8 cellular contexts compared by ENCODE assay signal in genomic region chr11:63814383-63814736, GRCh38. TPM values are rescaled to one million over a fixed set of nuclear protein-coding genes. Genes with fewer than 3 reads are reported as not detected.
DNase-seq lines count a peak whose midpoint lies in the region; ATAC-seq, FAIRE-seq and TF ChIP-seq lines count a peak whose summit lies in the region.

No MANE protein-coding gene starts in this region.

- peaks cover 50% of the 10 kb centered on the region for H3K36me3 Mint-ChIP-seq in GM23338 (ENCODE audit: low read depth)

- H3K4me1 Mint-ChIP-seq in GM23338 = peaks cover 36% of the 10 kb centered on the region

- H3K27me3 ChIP-seq in GM23338 (ENCODE audit: insufficient read depth) (peaks cover 7% of the 10 kb centered on the region), left ventricle myocardium inferior (ENCODE audit: low read depth) (no peaks in the 10 kb centered on the region), small intestine (ENCODE audit: control insufficient read depth in 2 of 2, insufficient read depth in 2 of 2, low read length in 2 of 2) (no peaks in the 10 kb centered on the region)

- H3K27ac ChIP-seq in GM23338 (ENCODE audit: low read depth) (peak overlapping the region; percentile 86), left ventricle myocardium inferior (replicated peaks) (peak overlapping the region; percentile 77), small intestine (ENCODE audit: low read depth in 1 of 2, low read length in 1 of 2) (no peak overlapping the region)

- H3K27ac Mint-ChIP-seq in GM23338 = no peak overlapping the region

- H2AFZ ChIP-seq in GM23338 = no peak overlapping the region

- H3K9me3 Mint-ChIP-seq in GM23338 = no peaks in the 10 kb centered on the region

- H3K4me3 ChIP-seq in GM23338 = peak overlapping the region; percentile 73
- peak overlapping the region; percentile 82 for H3K4me3 ChIP-seq in left ventricle myocardium inferior
- H3K4me3 ChIP-seq in small intestine (ENCODE audit: low read depth in 1 of 2, low read length in 2 of 2) = peak overlapping the region; percentile 79 to 83

- H3K9me3 ChIP-seq in left ventricle myocardium inferior (replicated peaks) (no peaks in the 10 kb centered on the region), small intestine (ENCODE audit: control insufficient read depth, low read depth) (no peaks in the 10 kb centered on the region)

- no peak for TF ChIP-seq CTCF in GM23338 (conservative IDR thresholded peaks at IDR 0.05; ENCODE audit: low read depth in 2 of 2)
- no peak for TF ChIP-seq CTCF in left ventricle myocardium inferior (IDR thresholded peaks at IDR 0.05; ENCODE audit: borderline replicate concordance)

- H3K9me2 ChIP-seq in GM23338 (ENCODE audit: insufficient read depth) = no peaks in the 10 kb centered on the region

- 17 to 28% (median 19%) methylated on average over 7 of the region's 7 CpGs for WGBS in small intestine, 3 donors

- peaks cover 30% of the 10 kb centered on the region for H3K4me1 ChIP-seq in GM23338 (ENCODE audit: insufficient read depth)
- H3K4me1 ChIP-seq in left ventricle myocardium inferior = peaks cover 33% of the 10 kb centered on the region
- H3K4me1 ChIP-seq in small intestine (ENCODE audit: control insufficient read depth in 2 of 2, insufficient read depth in 1 of 2, low read depth in 1 of 2, low read length in 1 of 2) = no peaks in the 10 kb centered on the region

- peaks cover 11% of the 10 kb centered on the region for H3K27me3 Mint-ChIP-seq in GM23338 (ENCODE audit: insufficient read depth, low read depth, poor library complexity)

- H3K36me3 ChIP-seq in GM23338 (ENCODE audit: insufficient read depth) (peaks cover 15% of the 10 kb centered on the region), left ventricle myocardium inferior (peaks cover 23% of the 10 kb centered on the region), small intestine (ENCODE audit: control insufficient read depth in 2 of 2, insufficient read depth in 2 of 2, low read length in 2 of 2) (peaks cover 2 to 8% of the 10 kb centered on the region in 2 donors)

- intact Hi-C loops in left ventricle myocardium inferior (cut with micrococcal nuclease) = no loop called here

- H3F3A ChIP-seq in GM23338 (replicated peaks; ENCODE audit: low read depth) = peaks cover 10% of the 10 kb centered on the region

- peaks cover 38% of the 10 kb centered on the region for H4K20me1 ChIP-seq in GM23338 (replicated peaks; ENCODE audit: insufficient read depth)

- peak overlapping the region; percentile 89 for H3K4me2 ChIP-seq in GM23338

- ATAC-seq in GM23338 = peak; percentile 20
- peak; percentile 14; the same call in 2 of the 3 replicates for ATAC-seq in SK-N-SH treated with all-trans-retinoic acid at 6 μM for 48 hours
- ATAC-seq in HG02884 (IDR thresholded peaks at IDR 0.05; ENCODE audit: unreplicated experiment) = no peak
- no peak for ATAC-seq in GM18520 (IDR thresholded peaks at IDR 0.05; ENCODE audit: unreplicated experiment)

- DNase-seq in GM23338 (ENCODE audit: low spot score) (no peak), left ventricle myocardium inferior (no peak), small intestine (no peak), UCSD-AML1 (lab: John Stamatoyannopoulos, UW; ENCODE audit: unreplicated experiment) (no peak)
- DNase-seq in stimulated activated naive CD4-positive, alpha-beta T cell (lab: John Stamatoyannopoulos, UW) = no peak

- H3K79me2 ChIP-seq in GM23338 (replicated peaks; ENCODE audit: insufficient read depth) = peaks cover 48% of the 10 kb centered on the region

- H3K4me3 Mint-ChIP-seq in GM23338 = peak overlapping the region; percentile 93

- no peak for FAIRE-seq in small intestine (lab: Jason Lieb, UNC)

TF ChIP-seq in GM23338, 12 proteins besides CTCF, POLR2A, EP300 and RAD21 (continues in another document):
- TF ChIP-seq EZH2phosphoT487 (IDR thresholded peaks at IDR 0.05; ENCODE audit: unreplicated experiment) = no peak
- TF ChIP-seq NANOG (IDR thresholded peaks at IDR 0.05; ENCODE audit: borderline replicate concordance) = no peak
- no peak for TF ChIP-seq JUNB (IDR thresholded peaks at IDR 0.05; ENCODE audit: unreplicated experiment)
- no peak for TF ChIP-seq ZNF114 (CRISPR knock-in tag; IDR thresholded peaks at IDR 0.05)
- TF ChIP-seq EZH2 (IDR thresholded peaks at IDR 0.05; ENCODE audit: low read depth, unreplicated experiment) = no peak
- no peak for TF ChIP-seq CREB1 (CRISPR knock-in tag; IDR thresholded peaks at IDR 0.05; ENCODE audit: low read depth)
- TF ChIP-seq ETS1 (IDR thresholded peaks at IDR 0.05) = no peak

TF ChIP-seq in SK-N-SH treated with all-trans-retinoic acid at 6 μM for 48 hours, 23 proteins besides CTCF, POLR2A, EP300 and RAD21:
- TF ChIP-seq ZNF70 (CRISPR knock-in tag; IDR thresholded peaks at IDR 0.05) = no peak
- TF ChIP-seq ZNF8 (CRISPR knock-in tag; IDR thresholded peaks at IDR 0.05) = no peak
- no peak for TF ChIP-seq PPARA (CRISPR knock-in tag; IDR thresholded peaks at IDR 0.05; ENCODE audit: borderline replicate concordance)
- no peak for TF ChIP-seq BACH2 (CRISPR knock-in tag; IDR thresholded peaks at IDR 0.05; ENCODE audit: borderline replicate concordance)
- TF ChIP-seq TOX (CRISPR knock-in tag; IDR thresholded peaks at IDR 0.05; ENCODE audit: borderline replicate concordance) = no peak
- TF ChIP-seq ZFP30 (CRISPR knock-in tag; IDR thresholded peaks at IDR 0.05) = no peak
- TF ChIP-seq, protein P1, sequence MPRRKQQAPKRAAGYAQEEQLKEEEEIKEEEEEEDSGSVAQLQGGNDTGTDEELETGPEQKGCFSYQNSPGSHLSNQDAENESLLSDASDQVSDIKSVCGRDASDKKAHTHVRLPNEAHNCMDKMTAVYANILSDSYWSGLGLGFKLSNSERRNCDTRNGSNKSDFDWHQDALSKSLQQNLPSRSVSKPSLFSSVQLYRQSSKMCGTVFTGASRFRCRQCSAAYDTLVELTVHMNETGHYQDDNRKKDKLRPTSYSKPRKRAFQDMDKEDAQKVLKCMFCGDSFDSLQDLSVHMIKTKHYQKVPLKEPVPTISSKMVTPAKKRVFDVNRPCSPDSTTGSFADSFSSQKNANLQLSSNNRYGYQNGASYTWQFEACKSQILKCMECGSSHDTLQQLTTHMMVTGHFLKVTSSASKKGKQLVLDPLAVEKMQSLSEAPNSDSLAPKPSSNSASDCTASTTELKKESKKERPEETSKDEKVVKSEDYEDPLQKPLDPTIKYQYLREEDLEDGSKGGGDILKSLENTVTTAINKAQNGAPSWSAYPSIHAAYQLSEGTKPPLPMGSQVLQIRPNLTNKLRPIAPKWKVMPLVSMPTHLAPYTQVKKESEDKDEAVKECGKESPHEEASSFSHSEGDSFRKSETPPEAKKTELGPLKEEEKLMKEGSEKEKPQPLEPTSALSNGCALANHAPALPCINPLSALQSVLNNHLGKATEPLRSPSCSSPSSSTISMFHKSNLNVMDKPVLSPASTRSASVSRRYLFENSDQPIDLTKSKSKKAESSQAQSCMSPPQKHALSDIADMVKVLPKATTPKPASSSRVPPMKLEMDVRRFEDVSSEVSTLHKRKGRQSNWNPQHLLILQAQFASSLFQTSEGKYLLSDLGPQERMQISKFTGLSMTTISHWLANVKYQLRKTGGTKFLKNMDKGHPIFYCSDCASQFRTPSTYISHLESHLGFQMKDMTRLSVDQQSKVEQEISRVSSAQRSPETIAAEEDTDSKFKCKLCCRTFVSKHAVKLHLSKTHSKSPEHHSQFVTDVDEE (CRISPR knock-in tag; IDR thresholded peaks at IDR 0.05) = no peak
- no peak for TF ChIP-seq ESRRG (CRISPR knock-in tag; IDR thresholded peaks at IDR 0.05)
- no peak for TF ChIP-seq CSRNP3 (CRISPR knock-in tag; IDR thresholded peaks at IDR 0.05)
- TF ChIP-seq POU6F1 (CRISPR knock-in tag; IDR thresholded peaks at IDR 0.05; ENCODE audit: borderline replicate concordance, low read depth) = no peak
- TF ChIP-seq RARB (CRISPR knock-in tag; IDR thresholded peaks at IDR 0.05) = no peak
- TF ChIP-seq ZC3H10 (CRISPR knock-in tag; IDR thresholded peaks at IDR 0.05) = no peak
TF ChIP-seq in SK-N-SH treated with all-trans-retinoic acid at 6 μM for 48 hours: peak in this region for 0.

RNA-seq across cellular contexts. Expression of gene SPINDOC, which starts 1.1 kb away (rescaled TPM):
- total RNA-seq in GM23338 (2014; rRNA removed; shearing (Covaris generic)) = 65.5 and 84.7 TPM in 2 replicates
- polyA plus RNA-seq in GM23338 (2016; fragmentation: Nextera tagmentation; extraction: Ambion mirVana) (9.4 and 12.9 TPM in 2 replicates), small intestine (1 to 10 TPM; 1.1 to 7.9 (median 3.0) TPM)
- 14.0 TPM for total RNA-seq in left ventricle myocardium inferior

RNA-seq across cellular contexts. Expression of gene MARK2, which starts 24.6 kb away (rescaled TPM):
- 42.6 and 45.9 TPM in 2 replicates for total RNA-seq in GM23338 (2014; rRNA removed; shearing (Covaris generic))
- polyA plus RNA-seq in GM23338 (2016; fragmentation: Nextera tagmentation; extraction: Ambion mirVana) (15.8 and 18.7 TPM in 2 replicates), small intestine (10 to 100 TPM; 25.9 to 29.5 (median 26.6) TPM)
- total RNA-seq in left ventricle myocardium inferior = 36.6 TPM

RNA-seq across cellular contexts. Expression of gene ZFTA, which starts 45.8 kb away (rescaled TPM):
- 32.1 and 36.6 TPM in 2 replicates for total RNA-seq in GM23338 (2014; rRNA removed; shearing (Covaris generic))
- polyA plus RNA-seq in GM23338 (2016; fragmentation: Nextera tagmentation; extraction: Ambion mirVana) (8.3 and 8.5 TPM in 2 replicates), small intestine (1 to 10 TPM in 2 of 3 donors, under 1 TPM in 1; 0.22 to 6.0 (median 1.9) TPM)
- 11.5 TPM for total RNA-seq in left ventricle myocardium inferior

Comparison
In these comparisons a context has a peak if more than half of its experiments do, and no peak if none do; other contexts are left out.
1. ATAC-seq: peak in GM23338 (single experiment) and SK-N-SH treated with all-trans-retinoic acid at 6 μM for 48 hours (single experiment); none in HG02884 (single experiment) and GM18520 (single experiment).
2. H3K27ac ChIP-seq: peak in GM23338 (single experiment) and left ventricle myocardium inferior (single experiment); none in small intestine (0 of 2).
3. Peak in every context shown above with its lines, with median percentiles within 50 percentile points of each other: H3K4me3 ChIP-seq.